ENCODE assay signal across 8 cellular contexts in the genomic region with DNA sequence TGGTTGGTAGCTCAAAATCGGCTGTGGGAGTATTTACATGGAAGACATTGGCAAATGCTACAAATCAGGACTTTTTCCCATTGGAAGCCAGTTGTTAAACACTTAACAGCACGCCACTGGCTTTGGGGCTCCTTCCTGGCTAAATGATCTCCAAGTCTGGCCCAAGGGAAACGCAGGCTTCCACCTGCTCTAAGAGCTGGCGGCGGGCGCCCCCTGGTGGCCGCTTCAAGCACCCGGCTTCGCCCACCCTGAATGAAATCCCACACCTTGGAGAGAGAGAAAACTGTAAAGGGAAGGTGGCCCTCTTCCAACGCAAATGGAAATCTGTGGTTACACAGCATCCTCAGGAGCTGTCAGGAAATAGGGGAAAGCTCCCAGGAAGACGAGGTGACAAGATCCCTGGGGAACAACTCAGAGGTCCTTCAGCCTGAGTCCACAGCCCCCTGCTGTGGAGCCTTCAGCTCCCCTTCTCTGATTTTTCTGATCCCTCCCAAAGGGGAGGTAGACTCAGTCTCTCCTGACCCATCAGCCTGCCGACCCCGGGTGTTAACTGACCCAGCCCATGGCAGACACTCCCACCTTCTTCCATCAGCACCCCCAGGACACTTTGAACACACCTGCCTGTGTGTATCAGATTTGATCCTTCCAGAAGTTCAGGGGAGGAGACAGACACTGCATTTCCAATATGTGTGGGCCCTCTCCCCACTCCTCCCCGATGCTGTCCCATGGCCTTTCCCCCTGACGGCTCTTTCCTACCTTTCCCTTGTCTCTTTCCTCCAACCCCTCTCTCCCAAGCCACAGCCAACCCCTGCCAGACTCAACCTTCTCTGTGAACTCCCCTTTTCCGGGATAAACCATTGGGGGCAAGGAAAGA. TPM values are rescaled to one million over a fixed set of nuclear protein-coding genes. Genes with fewer than 3 reads are reported as not detected.
A peak's percentile ranks its signal among the peaks of the same experiment; 100 is the strongest.
DNase-seq lines count a peak whose midpoint lies in the region; ATAC-seq and TF ChIP-seq lines count a peak whose summit lies in the region.

No MANE protein-coding gene starts in this region.

- ATAC-seq in GM18511 (IDR thresholded peaks at IDR 0.05; ENCODE audit: unreplicated experiment) (peak; percentile 51), HG03571 (IDR thresholded peaks at IDR 0.05; ENCODE audit: unreplicated experiment) (peak; percentile 34), lower lobe of right lung (peak; percentile 86 to 89)

- intact Hi-C loops in dorsolateral prefrontal cortex (cut with DNase I): loop anchor here (2.0 to 10.0 kb wide), 4 partner anchors 48 to 704 kb away; a partner anchor contains a TSS
- intact Hi-C loops in lower lobe of right lung (cut with DNase I): no loop called here

- DNase-seq in A172 (ENCODE audit: low spot score) (peak; percentile 84), NCI-H748 treated with DMSO at 0.1 percent for 48 hours (lab: John Stamatoyannopoulos, UW) (peak; percentile 43), dorsolateral prefrontal cortex (peak; percentile 67 to 87 (median 78)), lower lobe of right lung (peak; percentile 88)
- DNase-seq in activated CD4-positive, alpha-beta T cell treated with anti-CD3 and anti-CD28 coated beads, Interleukin-2, amount 50 U/mL, for 4 hours: peak; percentile 68 to 69
- peak; percentile 56 for DNase-seq in stimulated activated CD8-positive, alpha-beta memory T cell treated with anti-CD3 and anti-CD28 coated beads, Interleukin-15, amount 100 ng/mL, for 1 hour (ENCODE audit: low read depth)

- TF ChIP-seq CTCF in dorsolateral prefrontal cortex (IDR thresholded peaks at IDR 0.05 in 54 of 56, conservative IDR thresholded peaks at IDR 0.05 in 2 of 56; ENCODE audit: low read depth in 1 of 56, partially characterized antibody in 56 of 56) (peak; percentile 93 to 100 (median 99)), lower lobe of right lung (IDR thresholded peaks at IDR 0.05) (peak; percentile 100)

- H3K27ac ChIP-seq in dorsolateral prefrontal cortex (peak overlapping the region in 7 of 59 donors; percentile 0 to 28 (median 13)), lower lobe of right lung (no peak overlapping the region)

- peaks cover 13% of the 10 kb centered on the region for H3K36me3 ChIP-seq in lower lobe of right lung

- H3K4me3 ChIP-seq in dorsolateral prefrontal cortex: no peak overlapping the region
- H3K4me3 ChIP-seq in lower lobe of right lung: no peak overlapping the region

- H3K4me1 ChIP-seq in lower lobe of right lung: peaks cover 68% of the 10 kb centered on the region

- H3K27me3 ChIP-seq in dorsolateral prefrontal cortex: no peaks in the 10 kb centered on the region
- no peaks in the 10 kb centered on the region for H3K27me3 ChIP-seq in lower lobe of right lung (ENCODE audit: low read depth)

- no peaks in the 10 kb centered on the region for H3K9me3 ChIP-seq in lower lobe of right lung

RNA-seq across cellular contexts. Expression of a gene that starts 15.4 kb away (rescaled TPM):
- 1.2 and 2.4 TPM in 2 replicates for total RNA-seq in A172 (2014; rRNA removed; shearing (Covaris generic))
- 10 to 100 TPM in 39 of 120 experiments, 1 to 10 TPM in 81; 1.8 to 27.0 (median 7.9) TPM for total RNA-seq in dorsolateral prefrontal cortex
- 59.9 TPM for total RNA-seq in lower lobe of right lung

RNA-seq across cellular contexts. Expression of a gene that starts 20.4 kb away (rescaled TPM):
- not detected in 2 replicates for total RNA-seq in A172 (2014; rRNA removed; shearing (Covaris generic))
- 10 to 100 TPM in 35 of 120 experiments, 1 to 10 TPM in 85; 1.3 to 25.3 (median 7.9) TPM for total RNA-seq in dorsolateral prefrontal cortex
- total RNA-seq in lower lobe of right lung: 13.4 TPM

RNA-seq across cellular contexts. Expression of a gene that starts 55.9 kb away (rescaled TPM):
- 112 and 137 TPM in 2 replicates for total RNA-seq in A172 (2014; rRNA removed; shearing (Covaris generic))
- total RNA-seq in dorsolateral prefrontal cortex: 100 to 1,000 TPM; 120 to 322 (median 236) TPM
- 133 TPM for total RNA-seq in lower lobe of right lung

RNA-seq across cellular contexts. Expression of a gene that starts 57.3 kb away (rescaled TPM):
- 65.9 and 86.6 TPM in 2 replicates for total RNA-seq in A172 (2014; rRNA removed; shearing (Covaris generic))
- total RNA-seq in dorsolateral prefrontal cortex (10 to 100 TPM; 41.4 to 83.9 (median 63.1) TPM), lower lobe of right lung (42.8 TPM)

Comparison
In these comparisons a context has a peak if more than half of its experiments do, and no peak if none do; other contexts are left out.
1. ATAC-seq: peak in every context shown above with its lines; median percentile 88 in lower lobe of right lung; 51 in GM18511; 34 in HG03571.